ENCODE assay signal across 8 cellular contexts in genomic region chr1:117559985-117560384, GRCh38.
"Had no signal": no experiment of that assay in that cellular context is flagged by ENCODE, and none has a peak within 500 bp of the region (broad histone marks: within the 10 kb centered on the region; RNA-seq: fewer than 3 reads in every experiment).

No MANE protein-coding gene starts in this region.

- FAIRE-seq: G401.6, GM12878, GM12891, GM12892, GM18507, GM19239 had no signal

- ATAC-seq: GM12878 had no signal

- DNase-seq: GDM1, GF-D8 had no signal

- H3K4me3 ChIP-seq: GM12878 had no signal
